ENCODE assay signal across 8 cellular contexts in the genomic region with DNA sequence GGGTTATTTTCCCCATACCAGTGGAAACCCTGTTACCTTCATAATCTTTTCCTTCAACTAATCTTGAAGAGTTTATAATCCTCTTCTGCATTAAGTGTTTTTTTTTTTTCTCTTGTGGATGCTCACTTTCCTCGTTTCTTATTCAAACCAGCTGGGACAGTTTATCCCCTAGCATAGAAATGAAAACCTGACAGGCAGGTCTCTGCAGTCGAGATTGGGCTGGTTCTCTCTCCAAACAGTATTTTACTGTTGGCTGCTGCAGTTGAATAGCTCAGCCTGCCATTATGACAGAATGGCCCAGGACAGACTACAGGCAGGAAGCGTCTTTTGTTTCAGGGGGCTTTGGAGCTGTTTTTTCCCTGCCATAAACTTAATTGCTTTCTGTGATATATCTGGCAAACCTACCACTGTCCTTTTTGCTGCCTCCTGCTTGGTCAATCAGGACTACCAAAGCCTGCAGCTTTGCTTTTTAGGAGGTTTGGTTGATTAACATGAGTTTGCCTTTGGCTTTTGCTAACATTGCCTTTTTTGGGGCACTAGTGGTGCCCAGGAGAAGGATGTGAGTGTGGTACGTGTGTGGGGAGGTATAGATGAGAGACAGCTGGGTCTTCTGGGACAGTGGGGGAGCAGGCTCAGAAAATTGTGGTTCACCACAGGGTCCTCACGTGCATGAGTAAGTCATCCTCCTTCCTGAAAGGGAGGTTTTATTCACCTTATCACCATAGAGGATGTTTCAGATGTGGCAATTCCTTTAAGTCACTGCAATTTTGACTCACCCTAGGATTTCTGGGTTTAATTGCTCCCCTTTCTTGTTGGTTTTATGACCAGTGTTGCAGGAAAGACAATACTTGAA.
DNase-seq lines count a peak whose midpoint lies in the region; ATAC-seq and TF ChIP-seq lines count a peak whose summit lies in the region.

No MANE protein-coding gene starts in this region.

- DNase-seq in activated CD8-positive, alpha-beta memory T cell treated with anti-CD3 and anti-CD28 coated beads, Interleukin-2, amount 50 U/mL, for 24 hours (ENCODE audit: extremely low read depth): peak; percentile 21
- DNase-seq in stimulated activated CD4-positive, alpha-beta T cell treated with anti-CD3 and anti-CD28 coated beads, Interleukin-4, amount 100 ng/mL, for 48 hours (ENCODE audit: low read depth in 2 of 2): peak; percentile 6 to 38
- DNase-seq in HuH-7 (ENCODE audit: low spot score) (no peak), heart right ventricle (no peak), dorsolateral prefrontal cortex (no peak), pons (ENCODE audit: low spot score) (no peak)

- no peak overlapping the region for H3K4me3 ChIP-seq in heart right ventricle
- H3K4me3 ChIP-seq in dorsolateral prefrontal cortex: no peak overlapping the region

- no peak for TF ChIP-seq CTCF in heart right ventricle (IDR thresholded peaks at IDR 0.05)
- TF ChIP-seq CTCF in dorsolateral prefrontal cortex (IDR thresholded peaks at IDR 0.05 in 54 of 56, conservative IDR thresholded peaks at IDR 0.05 in 2 of 56; ENCODE audit: low read depth in 1 of 56, partially characterized antibody in 56 of 56): no peak

- WGBS in heart right ventricle, 2 donors: 54 to 63% methylated on average over 5 of the region's 5 CpGs

- H3K9me3 ChIP-seq in heart right ventricle: peaks cover 0 to 7% (median 0%) of the 10 kb centered on the region in 11 donors

- ATAC-seq in GM19351 (IDR thresholded peaks at IDR 0.05; ENCODE audit: unreplicated experiment): peak; percentile 76
- peak; percentile 92 for ATAC-seq in HG03432 (IDR thresholded peaks at IDR 0.05; ENCODE audit: unreplicated experiment)
- ATAC-seq in heart right ventricle: no peak

- intact Hi-C loops in heart right ventricle (cut with DNase I) (no loop called here), dorsolateral prefrontal cortex (cut with DNase I) (no loop called here)

- H3K27me3 ChIP-seq in heart right ventricle: peaks cover 0 to 8% (median 0%) of the 10 kb centered on the region in 7 donors
- peaks cover 0 to 5% (median 0%) of the 10 kb centered on the region in 45 donors for H3K27me3 ChIP-seq in dorsolateral prefrontal cortex

- H3K27ac ChIP-seq in heart right ventricle (no peak overlapping the region), dorsolateral prefrontal cortex (no peak overlapping the region)

- no peaks in the 10 kb centered on the region for H3K36me3 ChIP-seq in heart right ventricle

- no peaks in the 10 kb centered on the region for H3K4me1 ChIP-seq in heart right ventricle

Comparison
In these comparisons a context has a peak if more than half of its experiments do, and no peak if none do; other contexts are left out.
1. ATAC-seq: peak in GM19351 (single experiment) and HG03432 (single experiment); none in heart right ventricle (0 of 8).
2. DNase-seq: peak in activated CD8-positive, alpha-beta memory T cell treated with anti-CD3 and anti-CD28 coated beads, Interleukin-2, amount 50 U/mL, for 24 hours (single experiment) and stimulated activated CD4-positive, alpha-beta T cell treated with anti-CD3 and anti-CD28 coated beads, Interleukin-4, amount 100 ng/mL, for 48 hours (2 of 2); none in HuH-7 (single experiment), heart right ventricle (0 of 2), dorsolateral prefrontal cortex (0 of 10) and pons (single experiment).